In genomic region chr9:85521331-85522197, GRCh38 we compare ENCODE assay signal across 10 cellular contexts.
DNase-seq lines count a peak whose midpoint lies in the region; FAIRE-seq and TF ChIP-seq lines count a peak whose summit lies in the region.
"Had no signal": no experiment of that assay in that cellular context is flagged by ENCODE, and none has a peak within 500 bp of the region (broad histone marks: within the 10 kb centered on the region; RNA-seq: fewer than 3 reads in every experiment).

No MANE protein-coding gene starts in this region.

- H3K27ac ChIP-seq in neural progenitor cell, result no peak overlapping the region
- no peak overlapping the region for H3K27ac ChIP-seq in kidney (ENCODE audit: low read depth in 2 of 2, low read length in 2 of 2)
- no peak overlapping the region for H3K27ac ChIP-seq in smooth muscle cell (ENCODE audit: low read depth)

- H3K27me3 Mint-ChIP-seq in neural progenitor cell (ENCODE audit: insufficient read depth, low read depth), result peaks cover 11% of the 10 kb centered on the region
- H3K27me3 Mint-ChIP-seq in CD14-positive monocyte (ENCODE audit: low read depth in 3 of 3), result peaks cover 22 to 31% (median 22%) of the 10 kb centered on the region in 3 donors

- H3K4me1 ChIP-seq in neural progenitor cell, result peaks cover 3% of the 10 kb centered on the region
- H3K4me1 ChIP-seq in kidney (ENCODE audit: control insufficient read depth in 1 of 2, insufficient read depth in 1 of 2, low read depth in 1 of 2, low read length in 2 of 2), result no peaks in the 10 kb centered on the region
- no peaks in the 10 kb centered on the region for H3K4me1 ChIP-seq in smooth muscle cell (ENCODE audit: low read depth)

- H3K9me3 Mint-ChIP-seq in neural progenitor cell (peaks cover 5% of the 10 kb centered on the region), CD14-positive monocyte (peaks cover 0 to 16% (median 0%) of the 10 kb centered on the region in 7 donors)

- H3K9me3 ChIP-seq in neural progenitor cell (ENCODE audit: low read depth), result no peaks in the 10 kb centered on the region
- H3K9me3 ChIP-seq in kidney (ENCODE audit: control insufficient read depth in 1 of 2, low read length in 2 of 2), result no peaks in the 10 kb centered on the region
- H3K9me3 ChIP-seq in smooth muscle cell (replicated peaks; ENCODE audit: low read depth), result no peaks in the 10 kb centered on the region

- H3F3A ChIP-seq in neural progenitor cell (ENCODE audit: low read depth), result no peaks in the 10 kb centered on the region
- H3F3A ChIP-seq in smooth muscle cell (ENCODE audit: low read depth), result no peaks in the 10 kb centered on the region

- FAIRE-seq in kidney (lab: Jason Lieb, UNC), result no peak

- peak overlapping the region; percentile 94 for H2AFZ ChIP-seq in neural progenitor cell (replicated peaks)
- no peak overlapping the region for H2AFZ ChIP-seq in smooth muscle cell (ENCODE audit: low read depth)

- H3K4me3 ChIP-seq in neural progenitor cell (no peak overlapping the region), kidney (ENCODE audit: low read length in 2 of 2) (no peak overlapping the region), smooth muscle cell (no peak overlapping the region)

- DNase-seq in Ammon's horn (ENCODE audit: low spot score) (peak; percentile 89), NCI-H1694 (lab: John Stamatoyannopoulos, UW) (peak; percentile 75), globus pallidus (ENCODE audit: low spot score) (peak; percentile 88), neural progenitor cell (ENCODE audit: low spot score) (no peak), CD14-positive monocyte (ENCODE audit: low spot score) (no peak), kidney (no peak), smooth muscle cell (lab: John Stamatoyannopoulos, UW; ENCODE audit: unreplicated experiment) (no peak)
- DNase-seq in central memory CD4-positive, alpha-beta T cell, result no peak
- DNase-seq: effector CD8-positive, alpha-beta T cell; naive B cell had no signal

- H3K4me2 ChIP-seq in neural progenitor cell (peak overlapping the region; percentile 77), smooth muscle cell (no peak overlapping the region)

- H3K27me3 ChIP-seq in neural progenitor cell (peaks cover 42% of the 10 kb centered on the region), smooth muscle cell (ENCODE audit: low read depth) (peaks cover 27% of the 10 kb centered on the region)

- H3K4me1 Mint-ChIP-seq in neural progenitor cell (peaks cover 5% of the 10 kb centered on the region), CD14-positive monocyte (peaks cover 17% of the 10 kb centered on the region)

- no peak for TF ChIP-seq CTCF in neural progenitor cell (IDR thresholded peaks at IDR 0.05)
- TF ChIP-seq CTCF in CD14-positive monocyte (IDR thresholded peaks at IDR 0.05), result no peak
- no peak for TF ChIP-seq CTCF in kidney (IDR thresholded peaks at IDR 0.05; ENCODE audit: borderline replicate concordance, extremely low read depth, insufficient read depth)
- TF ChIP-seq CTCF in smooth muscle cell (IDR thresholded peaks at IDR 0.05; ENCODE audit: borderline replicate concordance, insufficient read depth, poor library complexity, severe bottlenecking), result no peak

- H3K4me3 Mint-ChIP-seq in neural progenitor cell (no peak overlapping the region), CD14-positive monocyte (peak overlapping the region in 1 of 2 donors; percentile 11)

- H3K9ac ChIP-seq in neural progenitor cell (no peak overlapping the region), kidney (ENCODE audit: low read length in 2 of 2) (no peak overlapping the region), smooth muscle cell (ENCODE audit: low read depth) (no peak overlapping the region)

- H3K36me3 ChIP-seq in neural progenitor cell (no peaks in the 10 kb centered on the region), kidney (ENCODE audit: control insufficient read depth in 1 of 2, insufficient read depth in 2 of 2, low read length in 2 of 2) (no peaks in the 10 kb centered on the region), smooth muscle cell (ENCODE audit: low read depth) (no peaks in the 10 kb centered on the region)

- H3K27ac Mint-ChIP-seq in neural progenitor cell (no peak overlapping the region), CD14-positive monocyte (no peak overlapping the region)
- H3K27ac Mint-ChIP-seq: naive B cell had no signal

- H3K79me2 ChIP-seq in neural progenitor cell (ENCODE audit: low read depth) (no peaks in the 10 kb centered on the region), smooth muscle cell (ENCODE audit: low read depth) (no peaks in the 10 kb centered on the region)

- H3K36me3 Mint-ChIP-seq in neural progenitor cell (peaks cover 2% of the 10 kb centered on the region), CD14-positive monocyte (no peaks in the 10 kb centered on the region)
- H3K36me3 Mint-ChIP-seq: naive B cell had no signal

- intact Hi-C loops in CD14-positive monocyte (cut with micrococcal nuclease), result no loop called here
- intact Hi-C loops in kidney (cut with DNase I), result no loop called here

- H4K20me1 ChIP-seq in neural progenitor cell (ENCODE audit: low read depth), result no peaks in the 10 kb centered on the region
- H4K20me1 ChIP-seq in smooth muscle cell (ENCODE audit: low read depth), result no peaks in the 10 kb centered on the region

- WGBS in smooth muscle cell (ENCODE audit: low lambda C conversion rate), result 96% methylated on average over 23 of the region's 23 CpGs

Comparison
In these comparisons a context has a peak if more than half of its experiments do, and no peak if none do; other contexts are left out.
1. DNase-seq: peak in Ammon's horn (single experiment), NCI-H1694 (single experiment) and globus pallidus (single experiment); none in neural progenitor cell (single experiment), CD14-positive monocyte (single experiment), kidney (single experiment), central memory CD4-positive, alpha-beta T cell (single experiment) and smooth muscle cell (single experiment).